ENCODE assay signal across 20 cellular contexts in the genomic region with DNA sequence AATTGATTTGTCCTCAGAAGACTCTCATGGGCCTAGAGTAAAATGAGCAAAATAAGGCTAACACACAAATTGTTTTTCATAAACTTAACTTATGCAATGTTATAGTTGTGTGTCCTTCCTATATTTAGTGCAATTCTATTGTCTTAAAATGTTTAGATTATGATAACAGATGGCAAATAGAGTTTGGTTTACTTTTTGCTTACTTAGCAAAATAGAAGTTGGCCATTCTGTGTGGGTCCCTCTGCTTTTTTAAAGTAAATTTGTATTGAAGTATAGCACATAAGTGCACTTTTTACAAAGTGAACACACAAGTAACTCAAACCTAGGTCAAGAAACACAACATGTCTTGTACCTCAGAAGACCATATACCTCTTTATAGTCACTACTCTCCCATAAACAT.
DNase-seq lines count a peak whose midpoint lies in the region; ATAC-seq, FAIRE-seq and TF ChIP-seq lines count a peak whose summit lies in the region.
"Had no signal": no experiment of that assay in that cellular context is flagged by ENCODE, and none has a peak within 500 bp of the region (broad histone marks: within the 10 kb centered on the region; RNA-seq: fewer than 3 reads in every experiment).

No MANE protein-coding gene starts in this region.

- H3K27me3 ChIP-seq in IMR-90 (ENCODE audit: control insufficient read depth, insufficient read depth, low read length) (no peaks in the 10 kb centered on the region), H1 (replicated peaks in 1 of 4; ENCODE audit: control insufficient read depth in 3 of 4, extremely low read depth in 1 of 4, insufficient read depth in 3 of 4, low read length in 3 of 4) (no peaks in the 10 kb centered on the region)
- H3K27me3 ChIP-seq: BLaER1 treated with 17β-estradiol and CSF1 and Interleukin-3, amounts not matched to agents 10 nM and 100 nM had no signal

- H3K79me2 ChIP-seq in H1 (ENCODE audit: control insufficient read depth in 1 of 2, insufficient read depth in 2 of 2, low read length in 2 of 2): no peaks in the 10 kb centered on the region

- POLR2A ChIA-PET in A549 (lab: Yijun Ruan, JAX) (no interaction called here), IMR-90 (lab: Charles Lee; ENCODE audit: unreplicated experiment) (no interaction called here), H1 (lab: Charles Lee; ENCODE audit: partially characterized antibody) (no interaction called here)

- no peak overlapping the region for H3K23ac ChIP-seq in IMR-90 (ENCODE audit: low read depth, low read length)
- no peak overlapping the region for H3K23ac ChIP-seq in H1 (ENCODE audit: insufficient read length)

- H4K20me1 ChIP-seq in IMR-90 (ENCODE audit: insufficient read depth, low read length) (no peaks in the 10 kb centered on the region), H1 (replicated peaks in 1 of 2; ENCODE audit: control insufficient read depth in 1 of 2, insufficient read depth in 2 of 2, low read length in 2 of 2) (no peaks in the 10 kb centered on the region)
- H4K20me1 ChIP-seq: BLaER1 treated with 17β-estradiol and CSF1 and Interleukin-3, amounts not matched to agents 10 nM and 100 nM had no signal

- no peak for TF ChIP-seq RAD21 in A549 (conservative IDR thresholded peaks at IDR 0.05 in 1 of 2, IDR thresholded peaks at IDR 0.05 in 1 of 2)
- TF ChIP-seq RAD21 in IMR-90 (IDR thresholded peaks at IDR 0.05; ENCODE audit: low read length): no peak
- no peak for TF ChIP-seq RAD21 in H1 (IDR thresholded peaks at IDR 0.05 in 1 of 2, conservative IDR thresholded peaks at IDR 0.05 in 1 of 2; ENCODE audit: low read depth in 2 of 2, low read length in 2 of 2)

- H3K4me1 ChIP-seq in A549 (no peaks in the 10 kb centered on the region), IMR-90 (ENCODE audit: control insufficient read depth, insufficient read depth, low read length) (no peaks in the 10 kb centered on the region), H1 (replicated peaks in 1 of 4; ENCODE audit: control insufficient read depth in 3 of 4, insufficient read depth in 4 of 4, low read length in 3 of 4) (no peaks in the 10 kb centered on the region; a peak in 1 of 7 replicates)
- H3K4me1 ChIP-seq: Caco-2 had no signal

- in situ Hi-C loops in IMR-90 (cut with MboI; ENCODE audit: low sequenced_read_pairs): no loop called here

- no peak for TF ChIP-seq CTCF in A549 (IDR thresholded peaks at IDR 0.05)
- TF ChIP-seq CTCF in IMR-90 (conservative IDR thresholded peaks at IDR 0.05; ENCODE audit: low read depth, low read length): no peak
- no peak for TF ChIP-seq CTCF in H1 (IDR thresholded peaks at IDR 0.05; ENCODE audit: control extremely low read depth in 1 of 3, insufficient read depth in 1 of 3, low read depth in 1 of 3, low read length in 3 of 3)

- H3K23me2 ChIP-seq in H1 (ENCODE audit: low read depth, low read length): no peaks in the 10 kb centered on the region

- H3K4ac ChIP-seq in IMR-90 (ENCODE audit: low read depth, low read length) (no peak overlapping the region), H1 (replicated peaks; ENCODE audit: insufficient read length, low read depth, low read length) (no peak overlapping the region)

- TF ChIP-seq POLR2A in A549 (IDR thresholded peaks at IDR 0.05; ENCODE audit: low read length): no peak
- TF ChIP-seq POLR2A in IMR-90 (IDR thresholded peaks at IDR 0.05; ENCODE audit: low read depth, low read length): no peak
- TF ChIP-seq POLR2A in H1 (IDR thresholded peaks at IDR 0.05; ENCODE audit: control extremely low read depth in 1 of 2, low read depth in 2 of 2, low read length in 2 of 2): no peak
- TF ChIP-seq POLR2A in GM12892 (IDR thresholded peaks at IDR 0.05; ENCODE audit: low read depth, low read length): no peak

- H3K18ac ChIP-seq in IMR-90 (ENCODE audit: low read depth, low read length) (no peak overlapping the region), H1 (ENCODE audit: extremely low read depth, low read length) (no peak overlapping the region)

- no peak overlapping the region for H2AFZ ChIP-seq in IMR-90 (replicated peaks; ENCODE audit: low read length, poor library complexity)
- H2AFZ ChIP-seq in H1 (ENCODE audit: low read length): no peak overlapping the region

- CTCF ChIA-PET in A549 (lab: Yijun Ruan, JAX): interaction anchor here (1.3 kb wide), 1 partner anchor 12 kb away, joined by 3 read pairs; no protein-coding TSS in a partner anchor
- CTCF ChIA-PET in IMR-90 (lab: Yijun Ruan, JAX): no interaction called here
- CTCF ChIA-PET in H1 (lab: Charles Lee; ENCODE audit: partially characterized antibody): interaction anchor here (0.5 to 1.6 kb wide), 3 partner anchors 20 to 345 kb away, joined by 4 to 6 read pairs (median 5); no protein-coding TSS in a partner anchor

- H3K9me3 ChIP-seq in A549 (0 out of 3 replicates have a peak, but pooled peaks cover 3% of the 10 kb centered on the region), IMR-90 (ENCODE audit: control insufficient read depth, insufficient read depth, low read length) (0 out of 2 replicates have a peak, but pooled peaks cover 3% of the 10 kb centered on the region), H1 (ENCODE audit: insufficient read depth in 2 of 2, low read depth in 1 of 2, low read length in 1 of 2) (no peaks in the 10 kb centered on the region)
- H3K9me3 ChIP-seq: BLaER1 treated with 17β-estradiol and CSF1 and Interleukin-3, amounts not matched to agents 10 nM and 100 nM; Caco-2 had no signal

- H2BK12ac ChIP-seq in H1 (ENCODE audit: low read depth, low read length): no peak overlapping the region

- H4K5ac ChIP-seq in IMR-90 (ENCODE audit: low read depth, low read length) (no peak overlapping the region), H1 (ENCODE audit: insufficient read length, low read depth, low read length) (no peak overlapping the region)

- BruUV-seq in IMR-90 (replicated peaks; lab: Mats Ljungman, UMichigan): no TSS peak

- H2BK120ac ChIP-seq in IMR-90 (ENCODE audit: low read depth, low read length): no peak overlapping the region
- no peak overlapping the region for H2BK120ac ChIP-seq in H1 (replicated peaks; ENCODE audit: low read depth, low read length)

- H2AK5ac ChIP-seq in IMR-90 (ENCODE audit: low read depth, low read length) (no peak overlapping the region), H1 (ENCODE audit: low read depth, low read length) (no peak overlapping the region)

- no peaks in the 10 kb centered on the region for H3K36me3 ChIP-seq in IMR-90 (ENCODE audit: control insufficient read depth, insufficient read depth, low read length)
- H3K36me3 ChIP-seq in H1 (ENCODE audit: control insufficient read depth in 2 of 4, insufficient read depth in 4 of 4, low read length in 3 of 4): no peaks in the 10 kb centered on the region
- H3K36me3 ChIP-seq: BLaER1 treated with 17β-estradiol and CSF1 and Interleukin-3, amounts not matched to agents 10 nM and 100 nM had no signal

- H2BK20ac ChIP-seq in IMR-90 (ENCODE audit: low read depth, low read length) (no peak overlapping the region), H1 (ENCODE audit: low read length) (no peak overlapping the region)

- no peak overlapping the region for H2BK5ac ChIP-seq in IMR-90 (ENCODE audit: low read depth, low read length, poor library complexity, severe bottlenecking)
- H2BK5ac ChIP-seq in H1 (ENCODE audit: low read depth, low read length): no peak overlapping the region

- no peaks in the 10 kb centered on the region for H3K79me1 ChIP-seq in IMR-90 (ENCODE audit: low read depth in 1 of 2, low read length in 2 of 2)
- no peaks in the 10 kb centered on the region for H3K79me1 ChIP-seq in H1 (ENCODE audit: low read depth, low read length)

- no peak overlapping the region for H2AK9ac ChIP-seq in IMR-90 (replicated peaks; ENCODE audit: low read depth, low read length, poor library complexity)

- TF ChIP-seq EP300 in A549 (IDR thresholded peaks at IDR 0.05) (no peak), H1 (IDR thresholded peaks at IDR 0.05; ENCODE audit: borderline replicate concordance in 1 of 2, low read depth in 2 of 2, low read length in 2 of 2) (no peak)

- H4K8ac ChIP-seq in IMR-90 (ENCODE audit: low read depth in 2 of 2, low read length in 2 of 2) (no peak overlapping the region), H1 (ENCODE audit: extremely low read depth, insufficient read depth, low read length) (no peak overlapping the region)

- H3K9me1 ChIP-seq in IMR-90 (ENCODE audit: insufficient read depth, low read length): no peaks in the 10 kb centered on the region

- no peak overlapping the region for H3K9ac ChIP-seq in IMR-90 (ENCODE audit: low read depth, low read length)
- H3K9ac ChIP-seq in H1 (replicated peaks in 1 of 4; ENCODE audit: extremely low read depth in 1 of 4, low read depth in 3 of 4, low read length in 3 of 4): no peak overlapping the region
- H3K9ac ChIP-seq: BLaER1 treated with 17β-estradiol and CSF1 and Interleukin-3, amounts not matched to agents 10 nM and 100 nM had no signal

- H3K4me3 ChIP-seq in A549 (no peak overlapping the region), IMR-90 (ENCODE audit: insufficient read depth, low read depth, low read length) (no peak overlapping the region), H1 (ENCODE audit: extremely low read depth in 1 of 4, insufficient read depth in 2 of 4, low read depth in 3 of 4, low read length in 4 of 4) (no peak overlapping the region)
- H3K4me3 ChIP-seq: BLaER1 treated with 17β-estradiol and CSF1 and Interleukin-3, amounts not matched to agents 10 nM and 100 nM had no signal

- H4K91ac ChIP-seq in IMR-90 (ENCODE audit: insufficient read depth, low read depth, low read length) (no peak overlapping the region), H1 (replicated peaks; ENCODE audit: insufficient read length, low read length) (no peak overlapping the region)

- FAIRE-seq in A549 (lab: Jason Lieb, UNC) (no peak), H1 (lab: Jason Lieb, UNC) (no peak), GM12892 (lab: Jason Lieb, UNC) (no peak)
- FAIRE-seq: A204.1, D721Med, G401.6, GM12891, GM18507 had no signal

- intact Hi-C loops in IMR-90 (cut with micrococcal nuclease): no loop called here

- no peak for ATAC-seq in A549
- no peak for ATAC-seq in IMR-90 (ENCODE audit: low read depth)
- ATAC-seq: CD8-positive, alpha-beta T cell had no signal

- DNase-seq in A549 (ENCODE audit: low read depth in 1 of 2, low spot score in 1 of 2) (no peak), IMR-90 (no peak), H1 (ENCODE audit: low read depth in 1 of 2, low spot score in 2 of 2) (no peak), mesenteric fat pad (ENCODE audit: low spot score) (no peak), GM12892 (ENCODE audit: insufficient read length) (no peak)
- DNase-seq: 8988T; AML-193; Caco-2; Calu3; CD4-positive, alpha-beta T cell; CD8-positive, alpha-beta T cell; DMS79 treated with DMSO at 0.1 percent for 48 hours; GF-D8 had no signal

- H2BK15ac ChIP-seq in IMR-90 (ENCODE audit: low read depth, low read length) (no peak overlapping the region), H1 (ENCODE audit: low read length) (no peak overlapping the region)

- H3K14ac ChIP-seq in IMR-90 (replicated peaks; ENCODE audit: low read depth, low read length) (no peak overlapping the region), H1 (ENCODE audit: insufficient read length) (no peak overlapping the region)

- H3K4me2 ChIP-seq in A549: no peak overlapping the region
- H3K4me2 ChIP-seq in IMR-90 (ENCODE audit: low read depth, low read length): no peak overlapping the region
- H3K4me2 ChIP-seq in H1 (ENCODE audit: insufficient read depth in 1 of 2, low read depth in 2 of 2, low read length in 2 of 2): no peak overlapping the region
- H3K4me2 ChIP-seq: BLaER1 treated with 17β-estradiol and CSF1 and Interleukin-3, amounts not matched to agents 10 nM and 100 nM had no signal

- dilution Hi-C loops in IMR-90 (cut with HindIII; ENCODE audit: low sequenced_read_pairs, unreplicated experiment): no loop called here

- H3K27ac ChIP-seq in A549 (no peak overlapping the region), IMR-90 (ENCODE audit: insufficient read depth, low read length) (no peak overlapping the region), H1 (ENCODE audit: low read depth, low read length) (no peak overlapping the region)
- H3K27ac ChIP-seq: BLaER1 treated with 17β-estradiol and CSF1 and Interleukin-3, amounts not matched to agents 10 nM and 100 nM; C4-2B had no signal

- H3K56ac ChIP-seq in IMR-90 (ENCODE audit: extremely low read depth, insufficient read depth, low read length) (no peak overlapping the region), H1 (replicated peaks; ENCODE audit: insufficient read length, low read depth, low read length) (no peak overlapping the region)
